In genomic region chr9:121992571-121993212, GRCh38 we compare ENCODE assay signal across 1 cellular context.
TF ChIP-seq lines count a peak whose summit lies in the region.

No MANE protein-coding gene starts in this region.

TF ChIP-seq in K562, 482 proteins besides CTCF, POLR2A, EP300 and RAD21 (continued from another document):
- TF ChIP-seq HBP1 (CRISPR knock-in tag; IDR thresholded peaks at IDR 0.05) (no peak), FOXA3 (CRISPR knock-in tag; conservative IDR thresholded peaks at IDR 0.05 in 1 of 2, IDR thresholded peaks at IDR 0.05 in 1 of 2) (no peak), NFIX (CRISPR knock-in tag; IDR thresholded peaks at IDR 0.05; ENCODE audit: low read depth) (no peak), DEAF1 (CRISPR knock-in tag; IDR thresholded peaks at IDR 0.05) (peak; percentile 53), ZNF512 (tag; IDR thresholded peaks at IDR 0.05) (no peak), ZNF175 (CRISPR knock-in tag; IDR thresholded peaks at IDR 0.05; ENCODE audit: low read depth) (no peak)
